Comparison of ENCODE assay signal across 8 cellular contexts in the genomic region with DNA sequence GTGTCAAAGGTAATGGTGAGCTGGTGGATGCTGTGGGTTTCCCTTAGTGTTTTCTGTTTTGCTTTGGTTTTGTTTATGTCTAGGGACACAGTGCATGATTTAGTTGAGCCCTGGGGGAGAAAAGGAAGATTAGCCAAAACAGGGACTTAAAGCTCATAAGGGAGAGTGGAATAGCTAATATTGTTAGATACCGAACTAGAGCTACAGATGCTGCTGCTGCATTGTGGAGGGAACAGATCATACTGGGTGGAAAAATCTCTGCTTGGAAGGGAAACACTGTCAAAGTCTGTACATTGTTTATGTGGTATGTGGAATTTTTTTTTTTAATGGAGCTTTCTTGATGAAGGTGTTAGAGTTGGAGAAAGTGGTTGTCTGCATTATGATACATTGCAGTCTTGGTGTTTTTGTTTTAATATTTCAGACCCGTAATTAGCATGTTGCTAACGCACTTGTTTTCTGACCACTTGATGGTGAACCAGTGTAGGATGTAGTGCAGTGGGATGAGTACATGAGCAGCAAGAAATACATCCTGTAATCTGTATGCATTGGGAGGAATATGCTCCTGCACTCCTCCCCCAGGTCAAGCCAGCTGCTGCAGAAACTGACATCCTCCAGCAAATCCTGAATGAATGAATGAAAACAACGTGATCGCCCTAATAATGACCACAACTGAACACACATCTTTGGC. TPM values are rescaled to one million over a fixed set of nuclear protein-coding genes. Genes with fewer than 3 reads are reported as not detected.
DNase-seq lines count a peak whose midpoint lies in the region; ATAC-seq and TF ChIP-seq lines count a peak whose summit lies in the region.

No MANE protein-coding gene starts in this region.

- no peak for ATAC-seq in left cardiac atrium
- ATAC-seq in Panc1: no peak
- no peak for ATAC-seq in left colon

- H3F3A ChIP-seq in smooth muscle cell (ENCODE audit: low read depth): no peaks in the 10 kb centered on the region

- intact Hi-C loops in left ventricle myocardium inferior (cut with micrococcal nuclease): no loop called here
- intact Hi-C loops in left cardiac atrium (cut with DNase I): no loop called here
- intact Hi-C loops in Panc1 (cut with micrococcal nuclease; ENCODE audit: unreplicated experiment): loop anchor here (10.0 kb wide), 1 partner anchor 286 kb away; no protein-coding TSS in a partner anchor
- intact Hi-C loops in left colon (cut with DNase I, micrococcal nuclease): loop anchor here in 1 of 2 donors (10.0 kb wide), 1 partner anchor 286 kb away; no protein-coding TSS in a partner anchor

- 34% methylated on average over 5 of the region's 5 CpGs for WGBS in smooth muscle cell (ENCODE audit: low lambda C conversion rate)

- H3K27ac ChIP-seq in left ventricle myocardium inferior (replicated peaks) (no peak overlapping the region), Panc1 (ENCODE audit: low read length) (peak overlapping the region; percentile 80), smooth muscle cell (ENCODE audit: low read depth) (peak overlapping the region; percentile 38)

- TF ChIP-seq CTCF in left ventricle myocardium inferior (IDR thresholded peaks at IDR 0.05; ENCODE audit: borderline replicate concordance): no peak
- no peak for TF ChIP-seq CTCF in Panc1 (IDR thresholded peaks at IDR 0.05)
- no peak for TF ChIP-seq CTCF in smooth muscle cell (IDR thresholded peaks at IDR 0.05; ENCODE audit: borderline replicate concordance, insufficient read depth, poor library complexity, severe bottlenecking)

- in situ Hi-C loops in Panc1 (cut with HindIII; ENCODE audit: low pct_unique_long_range_greater_than_20kb, low sequenced_read_pairs): no loop called here

- DNase-seq in left ventricle myocardium inferior: no peak
- DNase-seq in left cardiac atrium: no peak
- no peak for DNase-seq in Panc1 (ENCODE audit: low read depth, low spot score)
- DNase-seq in foreskin melanocyte: peak; percentile 21
- DNase-seq in smooth muscle cell (lab: John Stamatoyannopoulos, UW; ENCODE audit: unreplicated experiment): no peak
- no peak for DNase-seq in NCI-H1436 (lab: John Stamatoyannopoulos, UW)
- no peak for DNase-seq in left colon
- no peak for DNase-seq in NCI-H2196 treated with DMSO at 0.1 percent for 48 hours (lab: John Stamatoyannopoulos, UW; ENCODE audit: unreplicated experiment)

- H3K36me3 ChIP-seq in left ventricle myocardium inferior: no peaks in the 10 kb centered on the region
- no peaks in the 10 kb centered on the region for H3K36me3 ChIP-seq in Panc1 (ENCODE audit: control insufficient read depth, insufficient read depth, low read length)
- no peaks in the 10 kb centered on the region for H3K36me3 ChIP-seq in smooth muscle cell (ENCODE audit: low read depth)

- peaks cover 61% of the 10 kb centered on the region for H4K20me1 ChIP-seq in smooth muscle cell (ENCODE audit: low read depth)

- peaks cover 68% of the 10 kb centered on the region for H3K79me2 ChIP-seq in smooth muscle cell (ENCODE audit: low read depth)

- peak overlapping the region; percentile 89 for H3K4me2 ChIP-seq in smooth muscle cell

- H3K9ac ChIP-seq in smooth muscle cell (ENCODE audit: low read depth): peak overlapping the region; percentile 44

- H3K27me3 ChIP-seq in left ventricle myocardium inferior (ENCODE audit: low read depth): no peaks in the 10 kb centered on the region
- H3K27me3 ChIP-seq in Panc1 (ENCODE audit: control insufficient read depth, insufficient read depth, low read length): no peaks in the 10 kb centered on the region
- H3K27me3 ChIP-seq in smooth muscle cell (ENCODE audit: low read depth): no peaks in the 10 kb centered on the region

- H3K9me3 ChIP-seq in left ventricle myocardium inferior (replicated peaks) (no peaks in the 10 kb centered on the region), Panc1 (ENCODE audit: control insufficient read depth, insufficient read depth, low read depth, low read length) (no peaks in the 10 kb centered on the region), smooth muscle cell (replicated peaks; ENCODE audit: low read depth) (no peaks in the 10 kb centered on the region)

- POLR2A ChIA-PET in Panc1 (lab: Charles Lee): interaction anchor here (0.8 kb wide), 1 partner anchor 330 kb away, joined by 3 read pairs; a partner anchor contains a TSS

- H3K4me1 ChIP-seq in left ventricle myocardium inferior (peaks cover 50% of the 10 kb centered on the region), Panc1 (ENCODE audit: control insufficient read depth, insufficient read depth, low read length) (peaks cover 32% of the 10 kb centered on the region), smooth muscle cell (ENCODE audit: low read depth) (peaks cover 36% of the 10 kb centered on the region)

- CTCF ChIA-PET in Panc1 (lab: Charles Lee): interaction anchor here (0.6 to 1.2 kb wide), 2 partner anchors 23 to 65 kb away, joined by 3 to 4 read pairs; no protein-coding TSS in a partner anchor

- no peak overlapping the region for H2AFZ ChIP-seq in smooth muscle cell (ENCODE audit: low read depth)

- BruUV-seq in Panc1 (replicated peaks; lab: Mats Ljungman, UMichigan): TSS peak; percentile 66

- peak overlapping the region; percentile 88 for H3K4me3 ChIP-seq in left ventricle myocardium inferior
- peak overlapping the region; percentile 87 to 88 for H3K4me3 ChIP-seq in Panc1 (ENCODE audit: low read depth in 2 of 2, low read length in 2 of 2)
- peak overlapping the region; percentile 82 for H3K4me3 ChIP-seq in smooth muscle cell

RNA-seq across cellular contexts. Expression of a gene that starts 2.2 kb away (rescaled TPM):
- total RNA-seq in left ventricle myocardium inferior (5.8 TPM), left cardiac atrium (1 to 10 TPM; 6.4 to 8.2 TPM), Panc1 (2021; ENCODE audit: unreplicated experiment) (36.4 TPM), smooth muscle cell (39.9 and 69.9 TPM in 2 replicates), left colon (10 to 100 TPM; 10.5 to 12.3 TPM)
- 15.9 TPM for polyA plus RNA-seq in Panc1 (2012; ENCODE audit: insufficient read length)
- polyA plus RNA-seq in smooth muscle cell: 37.7 and 39.0 TPM in 2 replicates
